Comparison of ENCODE assay signal across 8 cellular contexts in the genomic region with DNA sequence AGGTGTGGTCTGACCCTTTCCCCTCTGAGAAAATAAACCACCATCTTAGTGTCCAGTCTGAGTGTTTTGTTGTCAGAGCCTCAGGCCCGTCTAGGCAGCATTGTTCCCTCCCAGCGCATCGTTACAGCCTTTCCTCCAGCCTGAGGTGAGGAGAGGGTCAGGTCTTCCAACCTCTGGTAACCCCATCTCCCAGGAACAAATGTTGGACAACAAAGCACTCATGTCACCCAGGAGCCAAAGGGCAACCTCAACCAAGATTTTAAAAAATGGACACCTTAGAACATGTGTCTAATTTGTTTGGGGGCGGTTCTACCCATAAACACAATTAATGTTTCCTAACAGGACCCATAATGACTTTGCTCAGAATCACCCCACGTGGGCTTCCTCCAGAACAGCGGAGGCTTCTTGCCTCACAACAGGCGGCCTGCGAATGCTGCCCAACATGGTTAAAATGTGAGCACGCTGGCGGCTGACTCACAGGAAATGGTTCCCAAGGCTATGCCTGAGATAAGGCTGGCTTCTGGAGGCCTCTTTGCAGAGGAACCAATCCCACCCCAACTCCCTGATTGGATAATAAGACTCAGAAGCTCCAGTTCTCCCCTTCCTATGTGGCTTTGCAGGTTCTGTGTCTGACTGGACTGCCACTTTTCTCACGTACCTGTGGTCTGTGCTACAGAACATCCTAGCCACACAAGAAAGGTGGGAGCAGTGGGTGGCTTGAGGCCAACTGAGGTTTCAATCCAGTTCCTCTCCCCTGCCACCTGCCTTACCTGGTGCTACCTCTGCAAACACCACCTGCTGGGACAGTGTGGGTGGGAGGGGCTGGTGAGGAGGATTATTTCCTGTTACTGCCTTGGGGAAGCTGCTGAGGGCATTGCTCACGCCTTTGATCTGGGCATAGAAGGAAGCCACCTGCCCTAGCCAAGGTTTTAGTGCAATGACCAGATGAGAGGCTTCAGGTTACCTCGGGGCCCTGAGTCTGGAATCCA.
DNase-seq lines count a peak whose midpoint lies in the region; ATAC-seq, FAIRE-seq and TF ChIP-seq lines count a peak whose summit lies in the region.

No MANE protein-coding gene starts in this region.

- peak overlapping the region; percentile 19 for H3K4me2 ChIP-seq in GM12878 (ENCODE audit: control insufficient read depth, insufficient read depth)

- H3K9me3 ChIP-seq in GM12878 (replicated peaks; ENCODE audit: control insufficient read depth, insufficient read depth, low read length) (no peaks in the 10 kb centered on the region), lower lobe of right lung (no peaks in the 10 kb centered on the region), thoracic aorta (no peaks in the 10 kb centered on the region)

- no peaks in the 10 kb centered on the region for H3K36me3 ChIP-seq in GM12878 (ENCODE audit: control insufficient read depth in 2 of 2, insufficient read depth in 2 of 2, low read length in 1 of 2)
- H3K36me3 ChIP-seq in lower lobe of right lung: no peaks in the 10 kb centered on the region
- H3K36me3 ChIP-seq in thoracic aorta: no peaks in the 10 kb centered on the region

- H3K9ac ChIP-seq in GM12878 (ENCODE audit: control insufficient read depth, insufficient read depth, low read length): peak overlapping the region; percentile 57

- RAD21 ChIA-PET in GM12878 (lab: Charles Lee; ENCODE audit: unreplicated experiment): interaction anchor here (0.8 to 10.6 kb wide), 29 partner anchors 9 to 312 kb away, joined by 3 to 126 read pairs (median 6); no protein-coding TSS in a partner anchor

- H3K4me1 ChIP-seq in GM12878 (ENCODE audit: control insufficient read depth, insufficient read depth, low read length): peaks cover 74% of the 10 kb centered on the region
- H3K4me1 ChIP-seq in lower lobe of right lung: peaks cover 57% of the 10 kb centered on the region
- peaks cover 7 to 22% of the 10 kb centered on the region in 2 donors for H3K4me1 ChIP-seq in thoracic aorta (ENCODE audit: control insufficient read depth in 1 of 2, low read depth in 2 of 2)

- SMC1A ChIA-PET in GM12878 (lab: Charles Lee; ENCODE audit: uncharacterized antibody, unreplicated experiment): interaction anchor here (0.7 to 26.8 kb wide), 31 partner anchors 7 to 386 kb away, joined by 3 to 467 read pairs (median 5); no protein-coding TSS in a partner anchor

- DNase-seq in AG20443 (ENCODE audit: low spot score) (peak; percentile 57), KG1 (lab: John Stamatoyannopoulos, UW) (peak; percentile 62), SKM-1 (lab: John Stamatoyannopoulos, UW; ENCODE audit: unreplicated experiment) (peak; percentile 97), GM12878 (ENCODE audit: low read depth, low spot score) (peak; percentile 71), lower lobe of right lung (peak; percentile 86), thoracic aorta (ENCODE audit: low spot score) (peak; percentile 34), hippocampal formation (lab: John Stamatoyannopoulos, UW) (no peak), GM10266 (ENCODE audit: extremely low spot score) (no peak)

- WGBS in GM12878 (ENCODE audit: insufficient coverage, insufficient replicate concordance, low lambda C conversion rate, missing lambda C conversion rate): 73% methylated on average over 13 of the region's 13 CpGs

- no peaks in the 10 kb centered on the region for H4K20me1 ChIP-seq in GM12878 (ENCODE audit: control insufficient read depth, insufficient read depth)

- ATAC-seq in GM12878 (peak; percentile 7), lower lobe of right lung (peak; percentile 57 to 67), thoracic aorta (ENCODE audit: insufficient number of reproducible peaks, low FRiP score, low read depth) (peak; percentile 85)

- TF ChIP-seq EP300 in GM12878 (IDR thresholded peaks at IDR 0.05; ENCODE audit: borderline replicate concordance in 1 of 2, control insufficient read depth in 1 of 2, low read depth in 2 of 2, low read length in 2 of 2): 0 out of 4 replicates have a peak, but pooled peaks of 1 of the 2 experiments have one; percentile 20

- peak overlapping the region; percentile 99 for H3K27ac ChIP-seq in GM12878 (ENCODE audit: control insufficient read depth, insufficient read depth)
- peak overlapping the region; percentile 29 for H3K27ac ChIP-seq in lower lobe of right lung
- peak overlapping the region in 1 of 2 donors; percentile 49 for H3K27ac ChIP-seq in thoracic aorta

- no peak for TF ChIP-seq RAD21 in GM12878 (IDR thresholded peaks at IDR 0.05; ENCODE audit: insufficient read depth, low read depth, low read length)

- no peak for FAIRE-seq in GM12878 (lab: Jason Lieb, UNC)

- TF ChIP-seq CTCF in GM12878 (IDR thresholded peaks at IDR 0.05 in 2 of 3, conservative IDR thresholded peaks at IDR 0.05 in 1 of 3; ENCODE audit: control insufficient read depth in 2 of 3, extremely low read depth in 1 of 3, insufficient read depth in 1 of 3, low read depth in 3 of 3, low read length in 3 of 3): no peak
- no peak for TF ChIP-seq CTCF in lower lobe of right lung (IDR thresholded peaks at IDR 0.05)
- no peak for TF ChIP-seq CTCF in thoracic aorta (IDR thresholded peaks at IDR 0.05)
- TF ChIP-seq CTCF in GM10266 (IDR thresholded peaks at IDR 0.05; ENCODE audit: control insufficient read depth, insufficient read depth, low read depth, missing control alignments): no peak

- TF ChIP-seq POLR2A in GM12878 (IDR thresholded peaks at IDR 0.05; ENCODE audit: low read depth, low read length): peak; percentile 3; the same call in 1 of the 2 replicates

- intact Hi-C loops in GM12878 (cut with micrococcal nuclease; ENCODE audit: unreplicated experiment) (loop anchor here (1.0 to 10.0 kb wide), 6 partner anchors 44 to 390 kb away; no protein-coding TSS in a partner anchor), lower lobe of right lung (cut with DNase I) (no loop called here)

- H2AFZ ChIP-seq in GM12878 (ENCODE audit: control insufficient read depth, low read depth, low read length): peak overlapping the region; percentile 18

- H3K27me3 ChIP-seq in GM12878 (replicated peaks in 1 of 2; ENCODE audit: control insufficient read depth in 2 of 2, insufficient read depth in 2 of 2, low read length in 1 of 2): no peaks in the 10 kb centered on the region
- H3K27me3 ChIP-seq in lower lobe of right lung (ENCODE audit: low read depth): no peaks in the 10 kb centered on the region
- no peaks in the 10 kb centered on the region for H3K27me3 ChIP-seq in thoracic aorta (replicated peaks; ENCODE audit: insufficient read depth)

- POLR2A ChIA-PET in GM12878 (lab: Charles Lee): interaction anchor here (0.6 to 6.3 kb wide), 16 partner anchors 8 to 310 kb away, joined by 3 to 49 read pairs (median 4); a partner anchor contains a TSS

- H3K79me2 ChIP-seq in GM12878 (ENCODE audit: control insufficient read depth, insufficient read depth, low read length): peaks cover 28% of the 10 kb centered on the region

- BruUV-seq in GM12878 (replicated peaks; lab: Mats Ljungman, UMichigan): no TSS peak

- CTCF ChIA-PET in GM12878 (lab: Yijun Ruan, JAX): interaction anchor here (0.6 to 4.7 kb wide), 10 partner anchors 27 to 310 kb away, joined by 3 to 25 read pairs (median 3); no protein-coding TSS in a partner anchor

- in situ Hi-C loops in GM12878 (cut with MboI): loop anchor here (5.0 kb wide), 1 partner anchor 162 kb away; no protein-coding TSS in a partner anchor

- 0 out of 2 replicates have a peak overlapping the region, but pooled peaks have one; percentile 11 for H3K4me3 ChIP-seq in GM12878
- no peak overlapping the region for H3K4me3 ChIP-seq in lower lobe of right lung
- no peak overlapping the region for H3K4me3 ChIP-seq in thoracic aorta

TF ChIP-seq in GM12878, 131 proteins besides CTCF, POLR2A, EP300 and RAD21 (continues in another document):
- TF ChIP-seq CBX3 (IDR thresholded peaks at IDR 0.05; ENCODE audit: borderline replicate concordance, low read depth) (no peak), DPF2 (IDR thresholded peaks at IDR 0.05) (peak; percentile 35; the same call in 1 of the 2 replicates), POLR2AphosphoS5 (IDR thresholded peaks at IDR 0.05; ENCODE audit: low read length) (peak; percentile 32; the same call in 1 of the 2 replicates), MEF2B (IDR thresholded peaks at IDR 0.05; ENCODE audit: partially characterized antibody, poor library complexity, severe bottlenecking) (peak; percentile 22), WRNIP1 (IDR thresholded peaks at IDR 0.05; ENCODE audit: borderline replicate concordance, low read depth, low read length) (0 out of 2 replicates have a peak, but pooled peaks have one; percentile 45), SPI1 (IDR thresholded peaks at IDR 0.05; ENCODE audit: borderline replicate concordance, insufficient read depth, low read depth, low read length) (peak; percentile 65; the same call in 1 of the 2 replicates), MXI1 (IDR thresholded peaks at IDR 0.05; ENCODE audit: low read depth, low read length) (0 out of 2 replicates have a peak, but pooled peaks have one; percentile 10)
- TF ChIP-seq, protein P1, sequence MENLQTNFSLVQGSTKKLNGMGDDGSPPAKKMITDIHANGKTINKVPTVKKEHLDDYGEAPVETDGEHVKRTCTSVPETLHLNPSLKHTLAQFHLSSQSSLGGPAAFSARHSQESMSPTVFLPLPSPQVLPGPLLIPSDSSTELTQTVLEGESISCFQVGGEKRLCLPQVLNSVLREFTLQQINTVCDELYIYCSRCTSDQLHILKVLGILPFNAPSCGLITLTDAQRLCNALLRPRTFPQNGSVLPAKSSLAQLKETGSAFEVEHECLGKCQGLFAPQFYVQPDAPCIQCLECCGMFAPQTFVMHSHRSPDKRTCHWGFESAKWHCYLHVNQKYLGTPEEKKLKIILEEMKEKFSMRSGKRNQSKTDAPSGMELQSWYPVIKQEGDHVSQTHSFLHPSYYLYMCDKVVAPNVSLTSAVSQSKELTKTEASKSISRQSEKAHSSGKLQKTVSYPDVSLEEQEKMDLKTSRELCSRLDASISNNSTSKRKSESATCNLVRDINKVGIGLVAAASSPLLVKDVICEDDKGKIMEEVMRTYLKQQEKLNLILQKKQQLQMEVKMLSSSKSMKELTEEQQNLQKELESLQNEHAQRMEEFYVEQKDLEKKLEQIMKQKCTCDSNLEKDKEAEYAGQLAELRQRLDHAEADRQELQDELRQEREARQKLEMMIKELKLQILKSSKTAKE (IDR thresholded peaks at IDR 0.05; ENCODE audit: low read depth, poor library complexity, severe bottlenecking): no peak
- TF ChIP-seq, protein P2, sequence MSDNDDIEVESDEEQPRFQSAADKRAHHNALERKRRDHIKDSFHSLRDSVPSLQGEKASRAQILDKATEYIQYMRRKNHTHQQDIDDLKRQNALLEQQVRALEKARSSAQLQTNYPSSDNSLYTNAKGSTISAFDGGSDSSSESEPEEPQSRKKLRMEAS (IDR thresholded peaks at IDR 0.05; ENCODE audit: low read depth, low read length): 0 out of 2 replicates have a peak, but pooled peaks have one; percentile 46

Comparison
In these comparisons a context has a peak if more than half of its experiments do, and no peak if none do; other contexts are left out.
1. DNase-seq: peak in AG20443 (single experiment), KG1 (single experiment), SKM-1 (single experiment), GM12878 (single experiment), lower lobe of right lung (single experiment) and thoracic aorta (single experiment); none in hippocampal formation (0 of 2) and GM10266 (single experiment).
2. ATAC-seq: peak in every context shown above with its lines; median percentile 85 in thoracic aorta; 62 in lower lobe of right lung; 7 in GM12878.